16 cellular contexts compared by ENCODE assay signal in genomic region chr20:41275181-41275793, GRCh38. TPM values are rescaled to one million over a fixed set of nuclear protein-coding genes. Genes with fewer than 3 reads are reported as not detected.
DNase-seq lines count a peak whose midpoint lies in the region; ATAC-seq and TF ChIP-seq lines count a peak whose summit lies in the region.
"Had no signal": no experiment of that assay in that cellular context is flagged by ENCODE, and none has a peak within 500 bp of the region (broad histone marks: within the 10 kb centered on the region; RNA-seq: fewer than 3 reads in every experiment).

No MANE protein-coding gene starts in this region.

- TF ChIP-seq POLR2A in stomach (IDR thresholded peaks at IDR 0.05): no peak

- peak overlapping the region; percentile 72 for H3K27ac ChIP-seq in angular gyrus (ENCODE audit: low read depth, low read length)
- H3K27ac ChIP-seq in stomach: peak overlapping the region; percentile 26 to 74 (median 54)
- H3K27ac ChIP-seq in smooth muscle cell (ENCODE audit: low read depth): no peak overlapping the region

- no peak for ATAC-seq in GM21737 (IDR thresholded peaks at IDR 0.05; ENCODE audit: unreplicated experiment)
- ATAC-seq in GM21576 (IDR thresholded peaks at IDR 0.05; ENCODE audit: unreplicated experiment): no peak
- no peak for ATAC-seq in HG03196 (IDR thresholded peaks at IDR 0.05; ENCODE audit: unreplicated experiment)
- ATAC-seq: esophagus mucosa, GM12878 had no signal

- H3K4me1 ChIP-seq in stomach (peaks cover 12 to 38% (median 23%) of the 10 kb centered on the region in 4 donors), smooth muscle cell (ENCODE audit: low read depth) (no peaks in the 10 kb centered on the region)

- H3F3A ChIP-seq in smooth muscle cell (ENCODE audit: low read depth): no peaks in the 10 kb centered on the region

- no peak overlapping the region for H2AFZ ChIP-seq in smooth muscle cell (ENCODE audit: low read depth)

- no peak for TF ChIP-seq CTCF in fibroblast of the aortic adventitia (IDR thresholded peaks at IDR 0.05; ENCODE audit: insufficient read depth, low read length)
- no peak for TF ChIP-seq CTCF in stomach (IDR thresholded peaks at IDR 0.05)
- no peak for TF ChIP-seq CTCF in smooth muscle cell (IDR thresholded peaks at IDR 0.05; ENCODE audit: borderline replicate concordance, insufficient read depth, poor library complexity, severe bottlenecking)

- no peak overlapping the region for H3K9ac ChIP-seq in smooth muscle cell (ENCODE audit: low read depth)

- no peak overlapping the region for H3K4me3 ChIP-seq in fibroblast of the aortic adventitia (ENCODE audit: low read depth, low read length)
- peak overlapping the region in 2 of 4 donors; percentile 9 to 22 for H3K4me3 ChIP-seq in stomach
- H3K4me3 ChIP-seq in smooth muscle cell: no peak overlapping the region
- H3K4me3 ChIP-seq: GM12878, ovary had no signal

- H3K36me3 ChIP-seq in stomach: no peaks in the 10 kb centered on the region
- no peaks in the 10 kb centered on the region for H3K36me3 ChIP-seq in smooth muscle cell (ENCODE audit: low read depth)
- H3K36me3 ChIP-seq: ovary had no signal

- H3K27me3 ChIP-seq in stomach: no peaks in the 10 kb centered on the region
- H3K27me3 ChIP-seq in smooth muscle cell (ENCODE audit: low read depth): no peaks in the 10 kb centered on the region
- H3K27me3 ChIP-seq: ovary had no signal

- H3K4me2 ChIP-seq in smooth muscle cell: no peak overlapping the region

- peaks cover 31% of the 10 kb centered on the region for H4K20me1 ChIP-seq in smooth muscle cell (ENCODE audit: low read depth)

- TF ChIP-seq EP300 in stomach (IDR thresholded peaks at IDR 0.05): no peak

- intact Hi-C loops in stomach (cut with DNase I; ENCODE audit: low total_unique reads): no loop called here

- 36 to 61% (median 46%) methylated on average over 6 of the region's 6 CpGs for WGBS in stomach, 5 donors
- WGBS in smooth muscle cell (ENCODE audit: low lambda C conversion rate): 97% methylated on average over 6 of the region's 6 CpGs

- H3K9me3 ChIP-seq in stomach (no peaks in the 10 kb centered on the region), smooth muscle cell (replicated peaks; ENCODE audit: low read depth) (no peaks in the 10 kb centered on the region)
- H3K9me3 ChIP-seq: ovary had no signal

- peak; percentile 48 for DNase-seq in HCEC 1CT
- DNase-seq in fibroblast of the aortic adventitia (ENCODE audit: low read depth): peak; percentile 67
- DNase-seq in stomach: peak; percentile 38
- DNase-seq in smooth muscle cell (lab: John Stamatoyannopoulos, UW; ENCODE audit: unreplicated experiment): no peak
- DNase-seq: activated naive CD8-positive, alpha-beta T cell treated with anti-CD3 and anti-CD28 coated beads, Interleukin-2, amount 10 ng/mL, durations not matched to agents 7 days and 5 days; kidney glomerular epithelial cell; ovary; stimulated activated CD4-positive, alpha-beta T cell treated with anti-CD3 and anti-CD28 coated beads, Interleukin-1b, Interleukin-23, amount 100 ng/mL, for 48 hours; stimulated activated naive CD4-positive, alpha-beta T cell; T-helper 9 cell had no signal

- H3K79me2 ChIP-seq in smooth muscle cell (ENCODE audit: low read depth): peaks cover 10% of the 10 kb centered on the region

RNA-seq across cellular contexts. Expression of gene ZHX3, which starts 42.2 kb away (rescaled TPM):
- total RNA-seq in fibroblast of the aortic adventitia (ENCODE audit: low replicate concordance) (22.1 and 47.2 TPM in 2 replicates), stomach (10 to 100 TPM; 15.1 to 59.3 (median 31.5) TPM), smooth muscle cell (7.7 and 10.1 TPM in 2 replicates)
- polyA plus RNA-seq in stomach (1 to 10 TPM; 6.6 to 8.6 (median 7.7) TPM), smooth muscle cell (16.9 and 17.1 TPM in 2 replicates)
